In the genomic region with DNA sequence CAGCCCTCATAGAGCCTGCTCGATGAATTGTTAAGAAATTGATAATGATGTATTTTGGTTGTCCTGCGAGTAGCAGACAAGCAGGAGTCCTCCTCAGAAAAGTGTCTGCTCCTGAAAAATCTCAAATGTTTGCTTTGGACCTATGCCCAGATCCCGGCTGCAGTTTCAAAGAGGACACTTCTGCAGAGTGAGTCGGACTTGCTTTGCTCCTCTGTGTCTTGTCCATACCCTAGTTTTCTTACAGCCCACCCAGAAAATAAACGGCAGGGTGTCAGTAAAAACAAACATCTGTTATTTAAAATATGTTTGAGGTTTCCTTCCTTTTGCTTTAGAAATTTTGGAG, we compare ENCODE assay signal across 9 cellular contexts. TPM values are rescaled to one million over a fixed set of nuclear protein-coding genes. Genes with fewer than 3 reads are reported as not detected.
DNase-seq lines count a peak whose midpoint lies in the region; ATAC-seq and TF ChIP-seq lines count a peak whose summit lies in the region.
"Had no signal": no experiment of that assay in that cellular context is flagged by ENCODE, and none has a peak within 500 bp of the region (broad histone marks: within the 10 kb centered on the region; RNA-seq: fewer than 3 reads in every experiment).

No MANE protein-coding gene starts in this region.

- no peak for ATAC-seq in CD8-positive, alpha-beta T cell
- ATAC-seq in IMR-90 (ENCODE audit: low read depth) (no peak), GM19455 (IDR thresholded peaks at IDR 0.05; ENCODE audit: unreplicated experiment) (no peak)

- peaks cover 57% of the 10 kb centered on the region for H3K4me1 ChIP-seq in CD8-positive, alpha-beta T cell (ENCODE audit: insufficient read depth, low read length)
- H3K4me1 ChIP-seq in IMR-90 (ENCODE audit: control insufficient read depth, insufficient read depth, low read length) (peaks cover 28% of the 10 kb centered on the region), muscle layer of duodenum (ENCODE audit: control insufficient read depth in 1 of 2, insufficient read depth in 2 of 2, low read length in 2 of 2) (peaks cover 42 to 46% of the 10 kb centered on the region in 2 donors), H9 (ENCODE audit: insufficient read depth, low read length) (peaks cover 14% of the 10 kb centered on the region; the same call in 1 of the 2 replicates)

- H3K36me3 Mint-ChIP-seq in CD8-positive, alpha-beta T cell: peaks cover 23% of the 10 kb centered on the region
- peaks cover 0 to 3% (median 0%) of the 10 kb centered on the region in 3 experiments; a peak in 2 of 7 replicates for H3K36me3 Mint-ChIP-seq in H9 (ENCODE audit: insufficient read depth in 1 of 3, low read depth in 3 of 3)

- H3K23ac ChIP-seq in IMR-90 (ENCODE audit: low read depth, low read length) (0 out of 2 replicates have a peak overlapping the region, but pooled peaks have one; percentile 33), H9 (ENCODE audit: insufficient read length, low read depth, low read length) (no peak overlapping the region)

- DNase-seq in CD8-positive, alpha-beta T cell: no peak
- peak; percentile 79 for DNase-seq in IMR-90
- DNase-seq in brain microvascular endothelial cell: peak; percentile 77
- DNase-seq in H9: no peak
- DNase-seq in cerebellar nuclear complex (lab: John Stamatoyannopoulos, UW): no peak
- DNase-seq in middle frontal gyrus (ENCODE audit: extremely low spot score, low spot score): no peak
- DNase-seq: activated CD4-positive, alpha-beta memory T cell treated with anti-CD3 and anti-CD28 coated beads for 36 hours had no signal

- H4K5ac ChIP-seq in IMR-90 (ENCODE audit: low read depth, low read length): no peak overlapping the region
- H4K5ac ChIP-seq in H9 (ENCODE audit: insufficient read length, low read depth, low read length): no peak overlapping the region

- peak overlapping the region; percentile 26 for H3K4me3 Mint-ChIP-seq in CD8-positive, alpha-beta T cell
- no peak overlapping the region for H3K4me3 Mint-ChIP-seq in H9

- H3K4me2 ChIP-seq in IMR-90 (ENCODE audit: low read depth, low read length) (peak overlapping the region; percentile 74), H9 (ENCODE audit: insufficient read depth, insufficient read length, low read length) (no peak overlapping the region)

- no peaks in the 10 kb centered on the region for H3K9me3 ChIP-seq in CD8-positive, alpha-beta T cell (ENCODE audit: low read length)
- H3K9me3 ChIP-seq in IMR-90 (ENCODE audit: control insufficient read depth, insufficient read depth, low read length) (no peaks in the 10 kb centered on the region), muscle layer of duodenum (ENCODE audit: control insufficient read depth in 1 of 2, low read length in 2 of 2) (no peaks in the 10 kb centered on the region), H9 (ENCODE audit: control insufficient read depth, low read depth, low read length) (no peaks in the 10 kb centered on the region)

- no peak overlapping the region for H3K18ac ChIP-seq in IMR-90 (ENCODE audit: low read depth, low read length)
- no peak overlapping the region for H3K18ac ChIP-seq in H9 (ENCODE audit: insufficient read length, low read depth, low read length)

- no peaks in the 10 kb centered on the region for H3K27me3 Mint-ChIP-seq in CD8-positive, alpha-beta T cell (ENCODE audit: low read depth)
- peaks cover 8% of the 10 kb centered on the region for H3K27me3 Mint-ChIP-seq in H9 (ENCODE audit: low read depth)
- H3K27me3 Mint-ChIP-seq: activated CD4-positive, alpha-beta memory T cell treated with anti-CD3 and anti-CD28 coated beads for 36 hours had no signal

- H3K27ac ChIP-seq in CD8-positive, alpha-beta T cell (ENCODE audit: low read depth, low read length): no peak overlapping the region
- H3K27ac ChIP-seq in IMR-90 (ENCODE audit: insufficient read depth, low read length) (no peak overlapping the region), brain microvascular endothelial cell (peak overlapping the region; percentile 84), muscle layer of duodenum (ENCODE audit: low read length) (peak overlapping the region; percentile 98), H9 (ENCODE audit: insufficient read length, low read depth, low read length) (no peak overlapping the region)

- H3K4ac ChIP-seq in IMR-90 (ENCODE audit: low read depth, low read length) (no peak overlapping the region; the same call in 1 of the 2 replicates), H9 (ENCODE audit: low read depth, low read length) (no peak overlapping the region)

- H2BK120ac ChIP-seq in IMR-90 (ENCODE audit: low read depth, low read length): no peak overlapping the region
- H2BK120ac ChIP-seq in H9 (ENCODE audit: low read depth, low read length, poor library complexity, severe bottlenecking): no peak overlapping the region

- no peak overlapping the region for H2BK20ac ChIP-seq in IMR-90 (ENCODE audit: low read depth, low read length)
- H2BK20ac ChIP-seq in H9 (ENCODE audit: low read depth, low read length, poor library complexity, severe bottlenecking): no peak overlapping the region

- H3K56ac ChIP-seq in IMR-90 (ENCODE audit: extremely low read depth, insufficient read depth, low read length): 0 out of 2 replicates have a peak overlapping the region, but pooled peaks have one; percentile 4
- no peak overlapping the region for H3K56ac ChIP-seq in H9 (ENCODE audit: insufficient read length, low read depth, low read length)

- peaks cover 63% of the 10 kb centered on the region for H4K20me1 ChIP-seq in IMR-90 (ENCODE audit: insufficient read depth, low read length)
- H4K20me1 ChIP-seq in H9 (ENCODE audit: control insufficient read depth, insufficient read depth, insufficient read length): no peaks in the 10 kb centered on the region

- H3K79me1 ChIP-seq in IMR-90 (ENCODE audit: low read depth in 1 of 2, low read length in 2 of 2) (peaks cover 7 to 61% of the 10 kb centered on the region in 2 experiments), H9 (ENCODE audit: insufficient read depth, low read depth, low read length, poor library complexity, severe bottlenecking) (no peaks in the 10 kb centered on the region)

- no peak overlapping the region for H4K91ac ChIP-seq in IMR-90 (ENCODE audit: insufficient read depth, low read depth, low read length)
- no peak overlapping the region for H4K91ac ChIP-seq in H9 (ENCODE audit: insufficient read length, low read depth, low read length)

- peak overlapping the region; percentile 81; the same call in 1 of the 2 replicates for H2AK5ac ChIP-seq in IMR-90 (ENCODE audit: low read depth, low read length)
- no peak overlapping the region for H2AK5ac ChIP-seq in H9 (ENCODE audit: insufficient read length, low read length)

- no peak overlapping the region for H2BK5ac ChIP-seq in IMR-90 (ENCODE audit: low read depth, low read length, poor library complexity, severe bottlenecking)
- H2BK5ac ChIP-seq in H9 (ENCODE audit: insufficient read length, low read length): no peak overlapping the region

- CTCF ChIA-PET in CD8-positive, alpha-beta T cell (lab: Charles Lee): interaction anchor here (1.0 to 30.4 kb wide), 3 partner anchors 11 to 57 kb away, joined by 3 to 665 read pairs (median 150); no protein-coding TSS in a partner anchor
- CTCF ChIA-PET in IMR-90 (lab: Yijun Ruan, JAX): interaction anchor here (0.7 to 1.0 kb wide), 3 partner anchors 21 to 43 kb away, joined by 3 read pairs; no protein-coding TSS in a partner anchor

- no peak overlapping the region for H3K14ac ChIP-seq in IMR-90 (replicated peaks; ENCODE audit: low read depth, low read length)
- no peak overlapping the region for H3K14ac ChIP-seq in H9 (ENCODE audit: insufficient read depth, low read length)

- no CpG with 5 or more reads among the region's 5 CpGs for whole genome bisulfite sequencing in IMR-90 (ENCODE audit: extremely low coverage in 2 of 2, insufficient read length in 1 of 2), 2 experiments
- no CpG with 5 or more reads among the region's 5 CpGs for WGBS in H9 (ENCODE audit: extremely low coverage, insufficient read length, low lambda C conversion rate)

- no peak for TF ChIP-seq RAD21 in IMR-90 (IDR thresholded peaks at IDR 0.05; ENCODE audit: low read length)

- POLR2A ChIA-PET in CD8-positive, alpha-beta T cell (lab: Charles Lee): interaction anchor here (0.6 to 1.0 kb wide), 3 partner anchors 7 to 86 kb away, joined by 3 to 5 read pairs (median 3); no protein-coding TSS in a partner anchor
- POLR2A ChIA-PET in IMR-90 (lab: Charles Lee; ENCODE audit: unreplicated experiment): no interaction called here

- H2BK15ac ChIP-seq in IMR-90 (ENCODE audit: low read depth, low read length) (no peak overlapping the region), H9 (ENCODE audit: low read depth, low read length) (no peak overlapping the region)

- H2AK9ac ChIP-seq in IMR-90 (replicated peaks; ENCODE audit: low read depth, low read length, poor library complexity): no peak overlapping the region

- peaks cover 21% of the 10 kb centered on the region for H3K79me2 ChIP-seq in H9 (ENCODE audit: insufficient read depth, low read length)

- no peak for TF ChIP-seq CTCF in CD8-positive, alpha-beta T cell (IDR thresholded peaks at IDR 0.05)
- TF ChIP-seq CTCF in IMR-90 (conservative IDR thresholded peaks at IDR 0.05; ENCODE audit: low read depth, low read length): no peak
- TF ChIP-seq CTCF in brain microvascular endothelial cell (IDR thresholded peaks at IDR 0.05; ENCODE audit: low read depth, low read length, missing control alignments): no peak
- no peak for TF ChIP-seq CTCF in H9 (conservative IDR thresholded peaks at IDR 0.05)

- no peak overlapping the region for H2AFZ ChIP-seq in IMR-90 (replicated peaks; ENCODE audit: low read length, poor library complexity)
- no peak overlapping the region for H2AFZ ChIP-seq in H9 (ENCODE audit: low read length)

- H3K36me3 ChIP-seq in CD8-positive, alpha-beta T cell (ENCODE audit: insufficient read depth, low read length): no peaks in the 10 kb centered on the region
- peaks cover 2% of the 10 kb centered on the region; the same call in 1 of the 2 replicates for H3K36me3 ChIP-seq in IMR-90 (ENCODE audit: control insufficient read depth, insufficient read depth, low read length)
- H3K36me3 ChIP-seq in brain microvascular endothelial cell (replicated peaks): peaks cover 5% of the 10 kb centered on the region
- peaks cover 3 to 4% of the 10 kb centered on the region in 2 donors for H3K36me3 ChIP-seq in muscle layer of duodenum (ENCODE audit: control insufficient read depth in 1 of 2, insufficient read depth in 2 of 2, low read length in 2 of 2)

- no peak overlapping the region for H3T11ph ChIP-seq in H9 (ENCODE audit: low read length)

- no peaks in the 10 kb centered on the region for H3K27me3 ChIP-seq in CD8-positive, alpha-beta T cell (ENCODE audit: insufficient read depth, low read length)
- H3K27me3 ChIP-seq in IMR-90 (ENCODE audit: control insufficient read depth, insufficient read depth, low read length) (no peaks in the 10 kb centered on the region), brain microvascular endothelial cell (replicated peaks) (no peaks in the 10 kb centered on the region), muscle layer of duodenum (ENCODE audit: low read depth, low read length) (no peaks in the 10 kb centered on the region), H9 (ENCODE audit: insufficient read depth, low read length) (no peaks in the 10 kb centered on the region)

- H3K9me1 ChIP-seq in IMR-90 (ENCODE audit: insufficient read depth, low read length): peaks cover 12% of the 10 kb centered on the region

- peak overlapping the region; percentile 60 for H3K27ac Mint-ChIP-seq in CD8-positive, alpha-beta T cell
- H3K27ac Mint-ChIP-seq in H9: no peak overlapping the region
- H3K27ac Mint-ChIP-seq: activated CD4-positive, alpha-beta memory T cell treated with anti-CD3 and anti-CD28 coated beads for 36 hours had no signal

- no peak overlapping the region; the same call in 1 of the 2 replicates for H3K9ac ChIP-seq in IMR-90 (ENCODE audit: low read depth, low read length)
- H3K9ac ChIP-seq in H9 (ENCODE audit: extremely low read depth, insufficient read length, low read length): no peak overlapping the region

- no peaks in the 10 kb centered on the region for H3K9me3 Mint-ChIP-seq in CD8-positive, alpha-beta T cell
- H3K9me3 Mint-ChIP-seq in H9: no peaks in the 10 kb centered on the region
- H3K9me3 Mint-ChIP-seq: activated CD4-positive, alpha-beta memory T cell treated with anti-CD3 and anti-CD28 coated beads for 36 hours had no signal

- no peak overlapping the region for H2BK12ac ChIP-seq in H9 (ENCODE audit: insufficient read length, low read depth, low read length)

- peaks cover 21% of the 10 kb centered on the region for H3K23me2 ChIP-seq in H9 (ENCODE audit: insufficient read length, low read depth, low read length, poor library complexity, severe bottlenecking)

- peaks cover 70% of the 10 kb centered on the region for H3K4me1 Mint-ChIP-seq in CD8-positive, alpha-beta T cell (ENCODE audit: low read depth)
- H3K4me1 Mint-ChIP-seq in H9: peaks cover 44 to 58% of the 10 kb centered on the region in 2 experiments

- dilution Hi-C loops in IMR-90 (cut with HindIII; ENCODE audit: low sequenced_read_pairs, unreplicated experiment): no loop called here

- intact Hi-C loops in CD8-positive, alpha-beta T cell (cut with DNase I, micrococcal nuclease): loop anchor here in 1 of 2 experiments (10.0 kb wide), 1 partner anchor 536 kb away; a partner anchor contains a TSS
- intact Hi-C loops in IMR-90 (cut with micrococcal nuclease): no loop called here

- no peak overlapping the region for H4K8ac ChIP-seq in IMR-90 (ENCODE audit: low read depth in 2 of 2, low read length in 2 of 2)
- H4K8ac ChIP-seq in H9 (replicated peaks; ENCODE audit: insufficient read length, low read depth, low read length): no peak overlapping the region

- no TSS peak for BruUV-seq in IMR-90 (replicated peaks; lab: Mats Ljungman, UMichigan)

- in situ Hi-C loops in IMR-90 (cut with MboI; ENCODE audit: low sequenced_read_pairs) (loop anchor here (10.0 to 25.0 kb wide), 2 partner anchors 446 to 679 kb away; a partner anchor contains a TSS), brain microvascular endothelial cell (cut with HindIII; ENCODE audit: low pct_ligation_motif_present, low sequenced_read_pairs) (no loop called here)

- TF ChIP-seq POLR2A in IMR-90 (IDR thresholded peaks at IDR 0.05; ENCODE audit: low read depth, low read length): no peak

- no peak overlapping the region for H3K4me3 ChIP-seq in CD8-positive, alpha-beta T cell (ENCODE audit: low read depth, low read length)
- H3K4me3 ChIP-seq in IMR-90 (ENCODE audit: insufficient read depth, low read depth, low read length) (no peak overlapping the region), brain microvascular endothelial cell (ENCODE audit: low read depth, low read length) (no peak overlapping the region), muscle layer of duodenum (ENCODE audit: low read depth in 1 of 2, low read length in 2 of 2) (peak overlapping the region; percentile 90 to 92)

RNA-seq across cellular contexts. Expression of a gene that starts 2.8 kb away (rescaled TPM):
- total RNA-seq in CD8-positive, alpha-beta T cell: 100 to 1,000 TPM; 132 to 138 TPM
- 77.2 and 86.0 TPM in 2 replicates for total RNA-seq in IMR-90 (2012; rRNA removed)
- polyA plus RNA-seq in IMR-90 (2012; rRNA removed): 223 and 277 TPM in 2 replicates
- polyA plus RNA-seq in IMR-90 (2012; cell fraction: cytosol; rRNA removed): 119 and 149 TPM in 2 replicates
- 18.1 and 82.0 TPM in 2 replicates for polyA plus RNA-seq in IMR-90 (2012; cell fraction: nucleus; rRNA removed; ENCODE audit: low replicate concordance)
- 160 and 162 TPM in 2 replicates for total RNA-seq in H9 (2021)

RNA-seq across cellular contexts. Expression of a gene that starts 46.0 kb away (rescaled TPM):
- total RNA-seq in CD8-positive, alpha-beta T cell: 1 to 10 TPM; 7.5 to 7.8 TPM
- total RNA-seq in IMR-90 (2012; rRNA removed): 117 and 167 TPM in 2 replicates
- polyA plus RNA-seq in IMR-90 (2012; rRNA removed): 1,354 and 1,402 TPM in 2 replicates
- 1,239 and 1,683 TPM in 2 replicates for polyA plus RNA-seq in IMR-90 (2012; cell fraction: cytosol; rRNA removed)
- polyA plus RNA-seq in IMR-90 (2012; cell fraction: nucleus; rRNA removed; ENCODE audit: low replicate concordance): 148 and 260 TPM in 2 replicates
- total RNA-seq in H9 (2021): 302 and 303 TPM in 2 replicates

Comparison
In these comparisons a context has a peak if more than half of its experiments do, and no peak if none do; other contexts are left out.
1. DNase-seq: peak in IMR-90 (single experiment) and brain microvascular endothelial cell (single experiment); none in CD8-positive, alpha-beta T cell (0 of 7), H9 (single experiment), cerebellar nuclear complex (0 of 2) and middle frontal gyrus (single experiment).
2. H3K27ac ChIP-seq: peak in brain microvascular endothelial cell (single experiment) and muscle layer of duodenum (single experiment); none in CD8-positive, alpha-beta T cell (single experiment), IMR-90 (single experiment) and H9 (single experiment).
3. H3K4me3 ChIP-seq: peak in muscle layer of duodenum (2 of 2); none in CD8-positive, alpha-beta T cell (single experiment), IMR-90 (single experiment) and brain microvascular endothelial cell (single experiment).
4. RNA of a gene that starts 46.0 kb away (total RNA-seq): 302 to 303 TPM in H9 and 117 to 167 TPM in IMR-90; 7.5 to 7.8 TPM in CD8-positive, alpha-beta T cell; every median in the first group is over 10 times any median in the second.